ENCODE assay signal across 1 cellular context in genomic region chr7:134450296-134451000, GRCh38.
TF ChIP-seq lines count a peak whose summit lies in the region.

No MANE protein-coding gene starts in this region.

TF ChIP-seq in IMR-90, 13 proteins besides CTCF, POLR2A, EP300 and RAD21 (continued from another document):
- no peak for TF ChIP-seq MAZ (IDR thresholded peaks at IDR 0.05; ENCODE audit: borderline replicate concordance, low read depth, low read length)
